ENCODE assay signal across 19 cellular contexts in genomic region chr15:53246996-53247395, GRCh38.
"Had no signal": no experiment of that assay in that cellular context is flagged by ENCODE, and none has a peak within 500 bp of the region (broad histone marks: within the 10 kb centered on the region; RNA-seq: fewer than 3 reads in every experiment).

No MANE protein-coding gene starts in this region.

- H3K4me1 ChIP-seq: esophagus muscularis mucosa, right atrium auricular region, stomach, transverse colon had no signal

- H2AFZ ChIP-seq: hepatocyte, neural progenitor cell had no signal

- DNase-seq: cortex of kidney; dorsolateral prefrontal cortex; effector CD8-positive, alpha-beta T cell; left colon; natural killer cell; nucleus accumbens; ovary; small intestine; stimulated activated CD4-positive, alpha-beta T cell treated with anti-CD3 and anti-CD28 coated beads, Interleukin-12 subunit alpha, Interleukin-12 subunit beta, amount 100 ng/mL, for 4 hours; stimulated activated naive CD4-positive, alpha-beta T cell; stomach; substantia nigra; transverse colon had no signal

- H3K36me3 ChIP-seq: esophagus muscularis mucosa, neural progenitor cell, ovary, right atrium auricular region, stomach, thoracic aorta, transverse colon had no signal

- H3K9ac ChIP-seq: neural progenitor cell had no signal

- H3K9me3 ChIP-seq: esophagus muscularis mucosa, ovary, right atrium auricular region, stomach, thoracic aorta, transverse colon had no signal

- H3K27ac ChIP-seq: dorsolateral prefrontal cortex, epithelial cell of prostate, esophagus muscularis mucosa, hepatocyte, neural progenitor cell, ovary, right atrium auricular region, stomach, thoracic aorta, transverse colon had no signal

- H3K79me2 ChIP-seq: hepatocyte had no signal

- H3K27me3 ChIP-seq: esophagus muscularis mucosa, hepatocyte, neural progenitor cell, ovary, right atrium auricular region, stomach, transverse colon had no signal

- H3K4me2 ChIP-seq: hepatocyte, neural progenitor cell had no signal

- ATAC-seq: left colon, natural killer cell had no signal

- H3K4me3 ChIP-seq: dorsolateral prefrontal cortex, esophagus muscularis mucosa, hepatocyte, neural progenitor cell, ovary, right atrium auricular region, stomach, thoracic aorta, transverse colon had no signal
